ENCODE assay signal across 8 cellular contexts in genomic region chr13:29924482-29924884, GRCh38.
DNase-seq lines count a peak whose midpoint lies in the region; ATAC-seq, FAIRE-seq and TF ChIP-seq lines count a peak whose summit lies in the region.

No MANE protein-coding gene starts in this region.

- BruUV-seq in Panc1 (replicated peaks; lab: Mats Ljungman, UMichigan) = no TSS peak

- no peak overlapping the region for H3K27ac ChIP-seq in Panc1 (ENCODE audit: low read length)
- H3K27ac ChIP-seq in skeletal muscle tissue (ENCODE audit: low read depth, low read length) = peak overlapping the region; percentile 63

- H3K9ac ChIP-seq in skeletal muscle tissue (ENCODE audit: low read depth in 1 of 3, low read length in 3 of 3) = peak overlapping the region in 1 of 3 donors; percentile 19

- H3K4me1 ChIP-seq in Panc1 (ENCODE audit: control insufficient read depth, insufficient read depth, low read length) (peaks cover 11% of the 10 kb centered on the region; the same call in 1 of the 2 replicates), skeletal muscle tissue (ENCODE audit: control insufficient read depth in 3 of 3, insufficient read depth in 3 of 3, low read length in 3 of 3) (peaks cover 21 to 25% (median 25%) of the 10 kb centered on the region in 3 donors)

- no peaks in the 10 kb centered on the region for H3K9me3 ChIP-seq in Panc1 (ENCODE audit: control insufficient read depth, insufficient read depth, low read depth, low read length)
- H3K9me3 ChIP-seq in skeletal muscle tissue (ENCODE audit: control insufficient read depth in 3 of 3, low read length in 3 of 3) = peaks cover 0 to 2% (median 0%) of the 10 kb centered on the region in 3 donors

- TF ChIP-seq CTCF in Panc1 (IDR thresholded peaks at IDR 0.05) = peak; percentile 34
- TF ChIP-seq CTCF in fibroblast of the aortic adventitia (IDR thresholded peaks at IDR 0.05; ENCODE audit: insufficient read depth, low read length) = no peak

- in situ Hi-C loops in Panc1 (cut with HindIII; ENCODE audit: low pct_unique_long_range_greater_than_20kb, low sequenced_read_pairs) = no loop called here

- H3K4me3 ChIP-seq in Panc1 (ENCODE audit: low read depth in 2 of 2, low read length in 2 of 2) (no peak overlapping the region), fibroblast of the aortic adventitia (ENCODE audit: low read depth, low read length) (no peak overlapping the region), skeletal muscle tissue (ENCODE audit: low read length in 3 of 3) (no peak overlapping the region)

- DNase-seq in H54 (ENCODE audit: insufficient read length, low spot score) (peak; percentile 37), Panc1 (ENCODE audit: low read depth, low spot score) (no peak), fibroblast of the aortic adventitia (ENCODE audit: low read depth) (peak; percentile 39), LoVo (ENCODE audit: low spot score) (no peak), COR-L47 (lab: John Stamatoyannopoulos, UW) (no peak)

- CTCF ChIA-PET in Panc1 (lab: Charles Lee) = no interaction called here

- POLR2A ChIA-PET in Panc1 (lab: Charles Lee) = no interaction called here

- no peaks in the 10 kb centered on the region for H3K27me3 ChIP-seq in Panc1 (ENCODE audit: control insufficient read depth, insufficient read depth, low read length)
- no peaks in the 10 kb centered on the region for H3K27me3 ChIP-seq in skeletal muscle tissue (ENCODE audit: control insufficient read depth in 3 of 3, insufficient read depth in 3 of 3, low read length in 3 of 3)

- TF ChIP-seq POLR2A in H54 (IDR thresholded peaks at IDR 0.05; ENCODE audit: low read depth, low read length) = no peak

- FAIRE-seq in H54 (lab: Jason Lieb, UNC) = no peak

- intact Hi-C loops in Panc1 (cut with micrococcal nuclease; ENCODE audit: unreplicated experiment) = no loop called here

- ATAC-seq in Panc1 (peak; percentile 62), HG03159 (IDR thresholded peaks at IDR 0.05; ENCODE audit: unreplicated experiment) (no peak), HG03521 (IDR thresholded peaks at IDR 0.05; ENCODE audit: unreplicated experiment) (no peak)

- H3K36me3 ChIP-seq in Panc1 (ENCODE audit: control insufficient read depth, insufficient read depth, low read length) (no peaks in the 10 kb centered on the region), skeletal muscle tissue (ENCODE audit: control insufficient read depth in 3 of 3, insufficient read depth in 3 of 3, low read length in 3 of 3) (no peaks in the 10 kb centered on the region)

Comparison
In these comparisons a context has a peak if more than half of its experiments do, and no peak if none do; other contexts are left out.
1. DNase-seq: peak in H54 (single experiment) and fibroblast of the aortic adventitia (single experiment); none in Panc1 (single experiment), LoVo (single experiment) and COR-L47 (single experiment).